Comparison of ENCODE assay signal across 23 cellular contexts in genomic region chr18:63173983-63174382, GRCh38.
DNase-seq lines count a peak whose midpoint lies in the region; ATAC-seq, FAIRE-seq and TF ChIP-seq lines count a peak whose summit lies in the region.
"Had no signal": no experiment of that assay in that cellular context is flagged by ENCODE, and none has a peak within 500 bp of the region (broad histone marks: within the 10 kb centered on the region; RNA-seq: fewer than 3 reads in every experiment).

No MANE protein-coding gene starts in this region.

- no peaks in the 10 kb centered on the region for H3K36me3 ChIP-seq in GM12878 (ENCODE audit: control insufficient read depth in 2 of 2, insufficient read depth in 2 of 2, low read length in 1 of 2)
- H3K36me3 ChIP-seq: SJSA1 had no signal

- no peak overlapping the region for H3K18ac ChIP-seq in H9 (ENCODE audit: insufficient read length, low read depth, low read length)

- no peak overlapping the region for H2BK20ac ChIP-seq in H9 (ENCODE audit: low read depth, low read length, poor library complexity, severe bottlenecking)

- no peaks in the 10 kb centered on the region for H3K79me1 ChIP-seq in H9 (ENCODE audit: insufficient read depth, low read depth, low read length, poor library complexity, severe bottlenecking)

- no peak overlapping the region for H2BK12ac ChIP-seq in H9 (ENCODE audit: insufficient read length, low read depth, low read length)

- H3K4me3 Mint-ChIP-seq in IgD-negative memory B cell = peak overlapping the region in 1 of 4 donors; percentile 47
- no peak overlapping the region for H3K4me3 Mint-ChIP-seq in stimulated activated memory B cell treated with anti-CD40 and anti-IgM and Interleukin-4, amounts not matched to agents 10 μg/mL and 1 μg/mL and 100 μg/mL, for 72 hours
- H3K4me3 Mint-ChIP-seq in H9 = no peak overlapping the region

- TF ChIP-seq CTCF in GM12878 (IDR thresholded peaks at IDR 0.05 in 2 of 3, conservative IDR thresholded peaks at IDR 0.05 in 1 of 3; ENCODE audit: control insufficient read depth in 2 of 3, extremely low read depth in 1 of 3, insufficient read depth in 1 of 3, low read depth in 3 of 3, low read length in 3 of 3) (no peak), H9 (conservative IDR thresholded peaks at IDR 0.05) (no peak)

- CTCF ChIA-PET in GM12878 (lab: Yijun Ruan, JAX) = interaction anchor here (1.1 to 1.6 kb wide), 5 partner anchors 9 to 141 kb away, joined by 3 to 7 read pairs (median 3); no protein-coding TSS in a partner anchor

- H3K27me3 Mint-ChIP-seq in IgD-negative memory B cell (no peaks in the 10 kb centered on the region), H9 (ENCODE audit: low read depth) (no peaks in the 10 kb centered on the region)
- no peaks in the 10 kb centered on the region for H3K27me3 Mint-ChIP-seq in stimulated activated memory B cell treated with anti-CD40 and anti-IgM and Interleukin-4, amounts not matched to agents 10 μg/mL and 1 μg/mL and 100 μg/mL, for 72 hours

- SMC1A ChIA-PET in GM12878 (lab: Charles Lee; ENCODE audit: uncharacterized antibody, unreplicated experiment) = interaction anchor here (1.0 to 7.0 kb wide), 9 partner anchors 10 to 144 kb away, joined by 3 to 70 read pairs (median 6); no protein-coding TSS in a partner anchor

- FAIRE-seq in GM12878 (lab: Jason Lieb, UNC) = no peak
- FAIRE-seq: K562 had no signal

- intact Hi-C loops in GM12878 (cut with micrococcal nuclease; ENCODE audit: unreplicated experiment) = no loop called here
- intact Hi-C loops in posterior vena cava (cut with DNase I) = no loop called here

- no peak for DNase-seq in activated CD4-positive, CD25-positive, alpha-beta regulatory T cell (lab: John Stamatoyannopoulos, UW)
- no peak for DNase-seq in GM12878 (ENCODE audit: low read depth, low spot score)
- DNase-seq in posterior vena cava (ENCODE audit: low spot score) = no peak
- no peak for DNase-seq in H9
- DNase-seq: ACHN, DMS53, EL, GF-D8, MM.1S, NCI-H1048, NCI-H1417 treated with DMSO at 0.1 percent for 48 hours, NCI-H187, NCI-H446, NCI-H526 had no signal

- no peak overlapping the region for H3T11ph ChIP-seq in H9 (ENCODE audit: low read length)

- 71% methylated on average over 2 of the region's 2 CpGs for WGBS in GM12878 (ENCODE audit: insufficient coverage, insufficient replicate concordance, low lambda C conversion rate, missing lambda C conversion rate)
- no CpG with 5 or more reads among the region's 2 CpGs for whole genome bisulfite sequencing in H9 (ENCODE audit: extremely low coverage, insufficient read length, low lambda C conversion rate)

- H2BK120ac ChIP-seq in H9 (ENCODE audit: low read depth, low read length, poor library complexity, severe bottlenecking) = no peak overlapping the region

- H4K91ac ChIP-seq in H9 (ENCODE audit: insufficient read length, low read depth, low read length) = no peak overlapping the region

- H2AFZ ChIP-seq in GM12878 (ENCODE audit: control insufficient read depth, low read depth, low read length) = no peak overlapping the region
- H2AFZ ChIP-seq in H9 (ENCODE audit: low read length) = no peak overlapping the region

- POLR2A ChIA-PET in GM12878 (lab: Charles Lee) = interaction anchor here (0.7 to 1.4 kb wide), 3 partner anchors 9 to 37 kb away, joined by 3 to 9 read pairs (median 5); no protein-coding TSS in a partner anchor

- H4K8ac ChIP-seq in H9 (replicated peaks; ENCODE audit: insufficient read length, low read depth, low read length) = no peak overlapping the region

- H3K27me3 ChIP-seq in GM12878 (replicated peaks in 1 of 2; ENCODE audit: control insufficient read depth in 2 of 2, insufficient read depth in 2 of 2, low read length in 1 of 2) (no peaks in the 10 kb centered on the region), H9 (ENCODE audit: insufficient read depth, low read length) (no peaks in the 10 kb centered on the region)
- H3K27me3 ChIP-seq: BLaER1 treated with 17β-estradiol and CSF1 and Interleukin-3, amounts not matched to agents 10 nM and 100 nM; SJSA1 had no signal

- in situ Hi-C loops in GM12878 (cut with MboI) = no loop called here

- RAD21 ChIA-PET in GM12878 (lab: Charles Lee; ENCODE audit: unreplicated experiment) = interaction anchor here (0.7 to 2.0 kb wide), 3 partner anchors 11 to 145 kb away, joined by 3 to 6 read pairs (median 4); no protein-coding TSS in a partner anchor

- H3K36me3 Mint-ChIP-seq in IgD-negative memory B cell = peaks cover 9% of the 10 kb centered on the region
- H3K36me3 Mint-ChIP-seq in stimulated activated memory B cell treated with anti-CD40 and anti-IgM and Interleukin-4, amounts not matched to agents 10 μg/mL and 1 μg/mL and 100 μg/mL, for 72 hours = peaks cover 49% of the 10 kb centered on the region
- no peaks in the 10 kb centered on the region for H3K36me3 Mint-ChIP-seq in H9 (ENCODE audit: insufficient read depth in 1 of 3, low read depth in 3 of 3)

- no peak overlapping the region for H3K14ac ChIP-seq in H9 (ENCODE audit: insufficient read depth, low read length)

- H2BK15ac ChIP-seq in H9 (ENCODE audit: low read depth, low read length) = no peak overlapping the region

- no peak overlapping the region for H3K4ac ChIP-seq in H9 (ENCODE audit: low read depth, low read length)

- H3K9me3 ChIP-seq in GM12878 (replicated peaks; ENCODE audit: control insufficient read depth, insufficient read depth, low read length) = peaks cover 11% of the 10 kb centered on the region; the same call in 2 of the 3 replicates
- H3K9me3 ChIP-seq in H9 (ENCODE audit: control insufficient read depth, low read depth, low read length) = no peaks in the 10 kb centered on the region
- H3K9me3 ChIP-seq: SJSA1 had no signal

- H4K20me1 ChIP-seq in GM12878 (ENCODE audit: control insufficient read depth, insufficient read depth) (no peaks in the 10 kb centered on the region), H9 (ENCODE audit: control insufficient read depth, insufficient read depth, insufficient read length) (no peaks in the 10 kb centered on the region)
- H4K20me1 ChIP-seq: BLaER1 treated with 17β-estradiol and CSF1 and Interleukin-3, amounts not matched to agents 10 nM and 100 nM had no signal

- TF ChIP-seq POLR2A in GM12878 (IDR thresholded peaks at IDR 0.05; ENCODE audit: low read depth, low read length) = no peak

- H2BK5ac ChIP-seq in H9 (ENCODE audit: insufficient read length, low read length) = no peak overlapping the region

- BruUV-seq in GM12878 (replicated peaks; lab: Mats Ljungman, UMichigan) = no TSS peak

- ATAC-seq in activated CD4-positive, CD25-positive, alpha-beta regulatory T cell treated with anti-CD3 and anti-CD28 coated beads, Interleukin-2, amount 50 U/mL, for 24 hours = peak; percentile 18 to 37
- peak; percentile 26; the same call in 2 of the 3 replicates for ATAC-seq in GM12878
- ATAC-seq in stimulated activated memory B cell treated with anti-CD40 and anti-IgM and Interleukin-4, amounts not matched to agents 10 μg/mL and 1 μg/mL and 100 μg/mL, for 72 hours = no peak
- no peak for ATAC-seq in HG02970 (IDR thresholded peaks at IDR 0.05; ENCODE audit: low FRiP score, unreplicated experiment)
- ATAC-seq: K562, Right ventricle myocardium inferior had no signal

- TF ChIP-seq EP300 in GM12878 (IDR thresholded peaks at IDR 0.05; ENCODE audit: borderline replicate concordance in 1 of 2, control insufficient read depth in 1 of 2, low read depth in 2 of 2, low read length in 2 of 2) = no peak

- no peak for TF ChIP-seq RAD21 in GM12878 (IDR thresholded peaks at IDR 0.05; ENCODE audit: insufficient read depth, low read depth, low read length)

- H3K4me1 Mint-ChIP-seq in IgD-negative memory B cell = peaks cover 46 to 57% (median 51%) of the 10 kb centered on the region in 3 donors
- H3K4me1 Mint-ChIP-seq in stimulated activated memory B cell treated with anti-CD40 and anti-IgM and Interleukin-4, amounts not matched to agents 10 μg/mL and 1 μg/mL and 100 μg/mL, for 72 hours = peaks cover 63% of the 10 kb centered on the region
- H3K4me1 Mint-ChIP-seq in H9 = peaks cover 10 to 17% of the 10 kb centered on the region in 2 experiments

- peak overlapping the region; percentile 34; the same call in 1 of the 2 replicates for H3K4me2 ChIP-seq in GM12878 (ENCODE audit: control insufficient read depth, insufficient read depth)
- no peak overlapping the region for H3K4me2 ChIP-seq in H9 (ENCODE audit: insufficient read depth, insufficient read length, low read length)

- H3K27ac ChIP-seq in GM12878 (ENCODE audit: control insufficient read depth, insufficient read depth) (peak overlapping the region; percentile 33; the same call in 1 of the 2 replicates), H9 (ENCODE audit: insufficient read length, low read depth, low read length) (no peak overlapping the region)
- H3K27ac ChIP-seq: 22Rv1, SJSA1 had no signal

- H4K5ac ChIP-seq in H9 (ENCODE audit: insufficient read length, low read depth, low read length) = no peak overlapping the region

- no peak overlapping the region for H2AK5ac ChIP-seq in H9 (ENCODE audit: insufficient read length, low read length)

- H3K4me1 ChIP-seq in GM12878 (ENCODE audit: control insufficient read depth, insufficient read depth, low read length) = peaks cover 41% of the 10 kb centered on the region
- H3K4me1 ChIP-seq in H9 (ENCODE audit: insufficient read depth, low read length) = 0 out of 2 replicates have a peak, but pooled peaks cover 1% of the 10 kb centered on the region
- H3K4me1 ChIP-seq: SJSA1 had no signal

- no peaks in the 10 kb centered on the region for H3K23me2 ChIP-seq in H9 (ENCODE audit: insufficient read length, low read depth, low read length, poor library complexity, severe bottlenecking)

- no peak overlapping the region for H3K4me3 ChIP-seq in GM12878
- H3K4me3 ChIP-seq: BLaER1 treated with 17β-estradiol and CSF1 and Interleukin-3, amounts not matched to agents 10 nM and 100 nM; K562; SJSA1 had no signal

- peak overlapping the region in 2 of 3 donors; percentile 27 to 53 for H3K27ac Mint-ChIP-seq in IgD-negative memory B cell
- peak overlapping the region; percentile 35 for H3K27ac Mint-ChIP-seq in stimulated activated memory B cell treated with anti-CD40 and anti-IgM and Interleukin-4, amounts not matched to agents 10 μg/mL and 1 μg/mL and 100 μg/mL, for 72 hours
- H3K27ac Mint-ChIP-seq in H9 = no peak overlapping the region

- H3K56ac ChIP-seq in H9 (ENCODE audit: insufficient read length, low read depth, low read length) = no peak overlapping the region

- H3K9me3 Mint-ChIP-seq in IgD-negative memory B cell (no peaks in the 10 kb centered on the region), H9 (peaks cover 0 to 4% of the 10 kb centered on the region in 2 experiments; a peak in 3 of 5 replicates)
- peaks cover 3% of the 10 kb centered on the region for H3K9me3 Mint-ChIP-seq in stimulated activated memory B cell treated with anti-CD40 and anti-IgM and Interleukin-4, amounts not matched to agents 10 μg/mL and 1 μg/mL and 100 μg/mL, for 72 hours

- H3K79me2 ChIP-seq in GM12878 (ENCODE audit: control insufficient read depth, insufficient read depth, low read length) (peaks cover 73% of the 10 kb centered on the region), H9 (ENCODE audit: insufficient read depth, low read length) (no peaks in the 10 kb centered on the region)

- no peak overlapping the region for H3K23ac ChIP-seq in H9 (ENCODE audit: insufficient read length, low read depth, low read length)

- H3K9ac ChIP-seq in GM12878 (ENCODE audit: control insufficient read depth, insufficient read depth, low read length) (no peak overlapping the region), H9 (ENCODE audit: extremely low read depth, insufficient read length, low read length) (no peak overlapping the region)
- H3K9ac ChIP-seq: BLaER1 treated with 17β-estradiol and CSF1 and Interleukin-3, amounts not matched to agents 10 nM and 100 nM had no signal

Comparison
In these comparisons a context has a peak if more than half of its experiments do, and no peak if none do; other contexts are left out.
1. ATAC-seq: peak in activated CD4-positive, CD25-positive, alpha-beta regulatory T cell treated with anti-CD3 and anti-CD28 coated beads, Interleukin-2, amount 50 U/mL, for 24 hours (2 of 2) and GM12878 (single experiment); none in stimulated activated memory B cell treated with anti-CD40 and anti-IgM and Interleukin-4, amounts not matched to agents 10 μg/mL and 1 μg/mL and 100 μg/mL, for 72 hours (single experiment) and HG02970 (single experiment).
2. H3K27ac Mint-ChIP-seq: peak in IgD-negative memory B cell (2 of 3) and stimulated activated memory B cell treated with anti-CD40 and anti-IgM and Interleukin-4, amounts not matched to agents 10 μg/mL and 1 μg/mL and 100 μg/mL, for 72 hours (single experiment); none in H9 (0 of 3).